ENCODE assay signal across 8 cellular contexts in the genomic region with DNA sequence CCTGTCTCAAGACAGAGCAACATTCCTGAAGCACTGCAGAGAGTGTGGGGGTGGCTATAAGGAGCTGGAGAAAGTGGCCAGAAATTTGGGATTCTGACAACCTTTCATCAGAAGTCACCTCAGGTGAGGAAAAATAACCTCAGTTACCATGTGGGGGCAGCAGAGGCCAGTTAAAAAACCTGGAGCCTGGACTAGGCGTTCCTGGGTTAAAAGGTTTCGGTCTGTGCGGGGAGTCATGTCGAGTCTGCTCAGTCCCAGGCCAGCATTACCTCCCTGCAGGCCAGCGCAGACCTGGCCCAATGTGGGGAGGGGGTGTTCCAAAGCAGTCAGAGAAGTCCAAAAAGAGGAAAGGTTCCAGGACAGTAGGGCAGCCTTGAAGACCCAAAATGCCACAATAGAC. TPM values are rescaled to one million over a fixed set of nuclear protein-coding genes. Genes with fewer than 3 reads are reported as not detected.
DNase-seq lines count a peak whose midpoint lies in the region; ATAC-seq, FAIRE-seq and TF ChIP-seq lines count a peak whose summit lies in the region.

No MANE protein-coding gene starts in this region.

- H3K27ac Mint-ChIP-seq in neural crest cell (ENCODE audit: unreplicated experiment), result no peak overlapping the region

- peaks cover 4% of the 10 kb centered on the region for H3K9me3 Mint-ChIP-seq in neural crest cell

- no peak for FAIRE-seq in A549 (lab: Jason Lieb, UNC)

- H3K36me3 Mint-ChIP-seq in neural crest cell (ENCODE audit: low read depth), result no peaks in the 10 kb centered on the region

- TF ChIP-seq POLR2A in A549 (IDR thresholded peaks at IDR 0.05; ENCODE audit: low read length), result no peak

- peaks cover 5% of the 10 kb centered on the region; the same call in 1 of the 3 replicates for H3K4me1 ChIP-seq in A549

- POLR2A ChIA-PET in A549 (lab: Yijun Ruan, JAX), result no interaction called here

- H3K27ac ChIP-seq in A549, result no peak overlapping the region

- H3K4me3 ChIP-seq in A549, result no peak overlapping the region

- H3K9me3 ChIP-seq in A549, result no peaks in the 10 kb centered on the region

- H3K4me2 ChIP-seq in A549, result peak overlapping the region; percentile 47; the same call in 2 of the 3 replicates

- DNase-seq in A549 (ENCODE audit: low read depth in 1 of 2, low spot score in 1 of 2) (peak; percentile 30 to 35), GM10266 (ENCODE audit: extremely low spot score) (no peak), NCI-H510A treated with DMSO at 0.1 percent for 48 hours (lab: John Stamatoyannopoulos, UW) (peak; percentile 32), cerebellar cortex (ENCODE audit: low spot score) (peak; percentile 45), neural crest cell (ENCODE audit: low read depth, low spot score) (peak; percentile 51)
- no peak for DNase-seq in activated CD4-positive, CD25-positive, alpha-beta regulatory T cell treated with anti-CD3 and anti-CD28 coated beads, Interleukin-2, amount 50 U/mL, for 72 hours

- CTCF ChIA-PET in A549 (lab: Yijun Ruan, JAX), result interaction anchor here (0.7 to 5.8 kb wide), 14 partner anchors 8 to 636 kb away, joined by 3 to 55 read pairs (median 3); partner anchors contain the start of genes EDA and NALF2

- no peaks in the 10 kb centered on the region for H3K4me1 Mint-ChIP-seq in neural crest cell

- H3K27me3 Mint-ChIP-seq in neural crest cell (ENCODE audit: low read depth), result peaks cover 12% of the 10 kb centered on the region

- TF ChIP-seq CTCF in A549 (IDR thresholded peaks at IDR 0.05) (peak; percentile 54), GM10266 (IDR thresholded peaks at IDR 0.05; ENCODE audit: control insufficient read depth, insufficient read depth, low read depth, missing control alignments) (peak; percentile 28), neural crest cell (conservative IDR thresholded peaks at IDR 0.05) (peak; percentile 60)

- peak; percentile 67 to 70 for TF ChIP-seq RAD21 in A549 (conservative IDR thresholded peaks at IDR 0.05 in 1 of 2, IDR thresholded peaks at IDR 0.05 in 1 of 2)

- ATAC-seq in A549 (peak; percentile 80 to 92), GM19328 (IDR thresholded peaks at IDR 0.05; ENCODE audit: unreplicated experiment) (no peak), HG03442 (IDR thresholded peaks at IDR 0.05; ENCODE audit: unreplicated experiment) (no peak)

- H3K4me3 Mint-ChIP-seq in neural crest cell, result no peak overlapping the region

- no peak for TF ChIP-seq EP300 in A549 (IDR thresholded peaks at IDR 0.05)

- 7% methylated on average over 5 of the region's 5 CpGs for WGBS in A549 (ENCODE audit: missing lambda C conversion rate)

TF ChIP-seq in A549, 52 proteins besides CTCF, POLR2A, EP300 and RAD21:
- TF ChIP-seq HMGXB4 (CRISPR knock-in tag; IDR thresholded peaks at IDR 0.05; ENCODE audit: borderline replicate concordance) (no peak), SMC3 (IDR thresholded peaks at IDR 0.05) (peak; percentile 33; the same call in 2 of the 3 replicates), JUNB (IDR thresholded peaks at IDR 0.05) (no peak)

RNA-seq across cellular contexts. Expression of gene NALF2, which starts 10.9 kb away (rescaled TPM):
- polyA plus RNA-seq in A549 (2011; rRNA removed) (1.4 and 1.9 TPM in 2 replicates), A549 (2017; fragmentation: RNase III; extraction: RNeasy Plus Mini Kit Qiagen cat#74134 plus additional on column Dnase treatment) (1.7 to 2.2 TPM (median 2.1 TPM) in 3 replicates)
- 1.3 and 1.7 TPM in 2 replicates for polyA plus RNA-seq in A549 (2012; cell fraction: cytosol; rRNA removed)
- 1.1 and 1.2 TPM in 2 replicates for polyA plus RNA-seq in A549 (2012; cell fraction: nucleus; rRNA removed)
- polyA minus RNA-seq in A549 (2011; rRNA and poly(A)+ RNA removed), result 1.4 and 1.7 TPM in 2 replicates
- 4.9 and 5.7 TPM in 2 replicates for total RNA-seq in neural crest cell

Comparison
In these comparisons a context has a peak if more than half of its experiments do, and no peak if none do; other contexts are left out.
1. ATAC-seq: peak in A549 (2 of 2); none in GM19328 (single experiment) and HG03442 (single experiment).
2. DNase-seq: peak in A549 (2 of 2), NCI-H510A treated with DMSO at 0.1 percent for 48 hours (single experiment), cerebellar cortex (single experiment) and neural crest cell (single experiment); none in GM10266 (single experiment) and activated CD4-positive, CD25-positive, alpha-beta regulatory T cell treated with anti-CD3 and anti-CD28 coated beads, Interleukin-2, amount 50 U/mL, for 72 hours (single experiment).
3. Peak in every context shown above with its lines, with median percentiles within 50 percentile points of each other: CTCF ChIP-seq.